In genomic region chr6:85600713-85601313, GRCh38 we compare ENCODE assay signal across 17 cellular contexts. TPM values are rescaled to one million over a fixed set of nuclear protein-coding genes. Genes with fewer than 3 reads are reported as not detected.
DNase-seq lines count a peak whose midpoint lies in the region; ATAC-seq and TF ChIP-seq lines count a peak whose summit lies in the region.
"Had no signal": no experiment of that assay in that cellular context is flagged by ENCODE, and none has a peak within 500 bp of the region (broad histone marks: within the 10 kb centered on the region; RNA-seq: fewer than 3 reads in every experiment).

No MANE protein-coding gene starts in this region.

- H3K9ac ChIP-seq in Karpas-422 (ENCODE audit: low read length), result no peak overlapping the region
- H3K9ac ChIP-seq in adipocyte (ENCODE audit: low read length), result no peak overlapping the region

- 0 out of 2 replicates have a peak, but pooled peaks cover 2% of the 10 kb centered on the region for H3K79me2 ChIP-seq in Karpas-422 (ENCODE audit: low read length)

- peak overlapping the region; percentile 72 to 92 for H3K27ac Mint-ChIP-seq in activated naive CD4-positive, alpha-beta T cell treated with anti-CD3 and anti-CD28 coated beads, Interleukin-2, amount 50 U/mL, for 72 hours
- no peak overlapping the region for H3K27ac Mint-ChIP-seq in activated naive CD4-positive, alpha-beta T cell treated with anti-CD3 and anti-CD28 coated beads, Interleukin-2, amount 10 ng/mL, durations not matched to agents 7 days and 5 days
- peak overlapping the region; percentile 45 for H3K27ac Mint-ChIP-seq in progenitor cell of endocrine pancreas
- H3K27ac Mint-ChIP-seq: T-helper 1 cell treated with Interleukin-12 subunit alpha and Interleukin-12 subunit beta and Interleukin-4 antibody, amounts not matched to agents 30 μg/mL and 1 μg/mL, for 36 hours had no signal

- H3K27ac ChIP-seq in Karpas-422 (ENCODE audit: low read length), result no peak overlapping the region
- H3K27ac ChIP-seq: prostate gland had no signal

- no peak for TF ChIP-seq CTCF in progenitor cell of endocrine pancreas (IDR thresholded peaks at IDR 0.05; ENCODE audit: unreplicated experiment)

- H3K9me2 ChIP-seq in Karpas-422 (replicated peaks; ENCODE audit: insufficient read depth, low read length), result no peaks in the 10 kb centered on the region

- H2AFZ ChIP-seq in Karpas-422 (ENCODE audit: low read length), result no peak overlapping the region

- CTCF ChIA-PET in activated naive CD4-positive, alpha-beta T cell treated with anti-CD3 and anti-CD28 coated beads, Interleukin-2, amount 10 ng/mL, durations not matched to agents 7 days and 5 days (lab: Charles Lee), result interaction anchor here (1.1 kb wide), 1 partner anchor 11 kb away, joined by 3 read pairs; no protein-coding TSS in a partner anchor

- no peaks in the 10 kb centered on the region for H3K9me3 Mint-ChIP-seq in activated naive CD4-positive, alpha-beta T cell treated with anti-CD3 and anti-CD28 coated beads, Interleukin-2, amount 50 U/mL, for 72 hours
- H3K9me3 Mint-ChIP-seq in activated naive CD4-positive, alpha-beta T cell treated with anti-CD3 and anti-CD28 coated beads, Interleukin-2, amount 10 ng/mL, durations not matched to agents 7 days and 5 days, result no peaks in the 10 kb centered on the region
- no peaks in the 10 kb centered on the region for H3K9me3 Mint-ChIP-seq in progenitor cell of endocrine pancreas (ENCODE audit: low read depth)
- H3K9me3 Mint-ChIP-seq: T-helper 1 cell treated with Interleukin-12 subunit alpha and Interleukin-12 subunit beta and Interleukin-4 antibody, amounts not matched to agents 30 μg/mL and 1 μg/mL, for 36 hours had no signal

- no peak for DNase-seq in activated naive CD4-positive, alpha-beta T cell treated with anti-CD3 and anti-CD28 coated beads, Interleukin-2, amount 50 U/mL, for 72 hours (ENCODE audit: low spot score in 2 of 2)
- DNase-seq in activated naive CD4-positive, alpha-beta T cell treated with anti-CD3 and anti-CD28 coated beads, Interleukin-2, amount 10 ng/mL, durations not matched to agents 7 days and 5 days, result no peak
- peak; percentile 54 for DNase-seq in Karpas-422
- peak; percentile 12 for DNase-seq in adipocyte (ENCODE audit: low read depth)
- DNase-seq in progenitor cell of endocrine pancreas (ENCODE audit: low spot score, unreplicated experiment), result no peak
- no peak for DNase-seq in HT-29 (ENCODE audit: low spot score)
- DNase-seq: activated effector memory CD4-positive, alpha-beta T cell treated with Interleukin-2 at 50 U/mL for 16 hours; COR-L47; hippocampal formation; kidney; NCI-H1436 treated with DMSO at 0.1 percent for 48 hours; NCI-H345; stimulated activated CD8-positive, alpha-beta memory T cell treated with anti-CD3 and anti-CD28 coated beads, Interleukin-4, amount 100 ng/mL, for 48 hours had no signal

- H4K20me1 ChIP-seq in Karpas-422 (ENCODE audit: insufficient read depth, low read depth, low read length), result no peaks in the 10 kb centered on the region

- H3K9me3 ChIP-seq in Karpas-422 (ENCODE audit: low read length) (no peaks in the 10 kb centered on the region), adipocyte (ENCODE audit: control insufficient read depth, low read length) (no peaks in the 10 kb centered on the region)
- H3K9me3 ChIP-seq: prostate gland had no signal

- no peaks in the 10 kb centered on the region for H3K4me1 Mint-ChIP-seq in activated naive CD4-positive, alpha-beta T cell treated with anti-CD3 and anti-CD28 coated beads, Interleukin-2, amount 10 ng/mL, durations not matched to agents 7 days and 5 days
- H3K4me1 Mint-ChIP-seq in progenitor cell of endocrine pancreas (ENCODE audit: low read depth), result no peaks in the 10 kb centered on the region

- H3K4me2 ChIP-seq in Karpas-422 (ENCODE audit: low read depth, low read length, poor library complexity, severe bottlenecking), result no peak overlapping the region

- H3K36me3 ChIP-seq in Karpas-422 (ENCODE audit: insufficient read depth, low read length) (peaks cover 4% of the 10 kb centered on the region; the same call in 1 of the 2 replicates), adipocyte (ENCODE audit: control insufficient read depth, insufficient read depth, low read length, severe bottlenecking) (peaks cover 31% of the 10 kb centered on the region)
- H3K36me3 ChIP-seq: prostate gland had no signal

- ATAC-seq in activated naive CD4-positive, alpha-beta T cell treated with anti-CD3 and anti-CD28 coated beads, Interleukin-2, amount 50 U/mL, for 72 hours, result no peak
- no peak for ATAC-seq in HG03439 (IDR thresholded peaks at IDR 0.05; ENCODE audit: unreplicated experiment)
- ATAC-seq: activated CD4-positive, CD25-positive, alpha-beta regulatory T cell treated with anti-CD3 and anti-CD28 coated beads, Interleukin-2, amount 50 U/mL, for 24 hours had no signal

- no peak overlapping the region for H3K4me3 ChIP-seq in Karpas-422 (ENCODE audit: low read length)
- no peak overlapping the region for H3K4me3 ChIP-seq in adipocyte (ENCODE audit: low read length)
- H3K4me3 ChIP-seq: prostate gland had no signal

- H3K27me3 Mint-ChIP-seq in activated naive CD4-positive, alpha-beta T cell treated with anti-CD3 and anti-CD28 coated beads, Interleukin-2, amount 10 ng/mL, durations not matched to agents 7 days and 5 days, result no peaks in the 10 kb centered on the region
- H3K27me3 Mint-ChIP-seq in progenitor cell of endocrine pancreas, result no peaks in the 10 kb centered on the region

- no peaks in the 10 kb centered on the region for H3K27me3 ChIP-seq in Karpas-422 (ENCODE audit: low read length)
- no peaks in the 10 kb centered on the region for H3K27me3 ChIP-seq in adipocyte (replicated peaks; ENCODE audit: control insufficient read depth, insufficient read depth, low read length)

- H3K36me3 Mint-ChIP-seq in activated naive CD4-positive, alpha-beta T cell treated with anti-CD3 and anti-CD28 coated beads, Interleukin-2, amount 50 U/mL, for 72 hours, result peaks cover 0 to 5% of the 10 kb centered on the region in 2 donors
- peaks cover 10% of the 10 kb centered on the region for H3K36me3 Mint-ChIP-seq in activated naive CD4-positive, alpha-beta T cell treated with anti-CD3 and anti-CD28 coated beads, Interleukin-2, amount 10 ng/mL, durations not matched to agents 7 days and 5 days
- H3K36me3 Mint-ChIP-seq in progenitor cell of endocrine pancreas (ENCODE audit: insufficient read depth), result no peaks in the 10 kb centered on the region

- H3K4me1 ChIP-seq in Karpas-422 (ENCODE audit: low read length), result peaks cover 32% of the 10 kb centered on the region
- no peaks in the 10 kb centered on the region for H3K4me1 ChIP-seq in adipocyte (ENCODE audit: control insufficient read depth, insufficient read depth, low read length)
- H3K4me1 ChIP-seq: prostate gland had no signal

- no peak overlapping the region for H3K4me3 Mint-ChIP-seq in activated naive CD4-positive, alpha-beta T cell treated with anti-CD3 and anti-CD28 coated beads, Interleukin-2, amount 10 ng/mL, durations not matched to agents 7 days and 5 days
- no peak overlapping the region for H3K4me3 Mint-ChIP-seq in progenitor cell of endocrine pancreas (ENCODE audit: low read depth)
- H3K4me3 Mint-ChIP-seq: T-helper 1 cell treated with Interleukin-12 subunit alpha and Interleukin-12 subunit beta and Interleukin-4 antibody, amounts not matched to agents 30 μg/mL and 1 μg/mL, for 36 hours had no signal

RNA-seq across cellular contexts. Expression of gene SNX14, which starts 7.2 kb away (rescaled TPM):
- 10 to 100 TPM; 53.6 to 54.8 TPM for total RNA-seq in activated naive CD4-positive, alpha-beta T cell treated with anti-CD3 and anti-CD28 coated beads, Interleukin-2, amount 50 U/mL, for 72 hours
- 93.1 and 153 TPM in 2 replicates for total RNA-seq in Karpas-422 (2014; rRNA removed; shearing (Covaris generic); ENCODE audit: low replicate concordance)
- 88.3 and 97.0 TPM in 2 replicates for total RNA-seq in progenitor cell of endocrine pancreas
- total RNA-seq in HT-29 (2014; rRNA removed; shearing (Covaris generic)), result 46.1 and 54.9 TPM in 2 replicates

RNA-seq across cellular contexts. Expression of gene SYNCRIP, which starts 41.9 kb away (rescaled TPM):
- 100 to 1,000 TPM in 1 of 2 donors, 10 to 100 TPM in 1; 78.3 to 147 TPM for total RNA-seq in activated naive CD4-positive, alpha-beta T cell treated with anti-CD3 and anti-CD28 coated beads, Interleukin-2, amount 50 U/mL, for 72 hours
- total RNA-seq in Karpas-422 (2014; rRNA removed; shearing (Covaris generic); ENCODE audit: low replicate concordance), result 73.4 and 99.4 TPM in 2 replicates
- 127 and 136 TPM in 2 replicates for total RNA-seq in progenitor cell of endocrine pancreas
- total RNA-seq in HT-29 (2014; rRNA removed; shearing (Covaris generic)), result 59.2 and 66.4 TPM in 2 replicates

Comparison
In these comparisons a context has a peak if more than half of its experiments do, and no peak if none do; other contexts are left out.
1. DNase-seq: peak in Karpas-422 (single experiment) and adipocyte (single experiment); none in activated naive CD4-positive, alpha-beta T cell treated with anti-CD3 and anti-CD28 coated beads, Interleukin-2, amount 50 U/mL, for 72 hours (0 of 2), activated naive CD4-positive, alpha-beta T cell treated with anti-CD3 and anti-CD28 coated beads, Interleukin-2, amount 10 ng/mL, durations not matched to agents 7 days and 5 days (single experiment), progenitor cell of endocrine pancreas (single experiment) and HT-29 (single experiment).